Comparison of ENCODE assay signal across 13 cellular contexts in genomic region chr5:40914835-40915234, GRCh38. TPM values are rescaled to one million over a fixed set of nuclear protein-coding genes. Genes with fewer than 3 reads are reported as not detected.
A peak's percentile ranks its signal among the peaks of the same experiment; 100 is the strongest.
DNase-seq lines count a peak whose midpoint lies in the region; ATAC-seq and TF ChIP-seq lines count a peak whose summit lies in the region.
"Had no signal": no experiment of that assay in that cellular context is flagged by ENCODE, and none has a peak within 500 bp of the region (broad histone marks: within the 10 kb centered on the region; RNA-seq: fewer than 3 reads in every experiment).

No MANE protein-coding gene starts in this region.

- intact Hi-C loops in Right ventricle myocardium inferior (cut with DNase I): loop anchor here (5.0 kb wide), 1 partner anchor 347 kb away; no protein-coding TSS in a partner anchor
- intact Hi-C loops in cardiac septum (cut with DNase I): loop anchor here (5.0 kb wide), 1 partner anchor 182 kb away; no protein-coding TSS in a partner anchor
- intact Hi-C loops in lower lobe of right lung (cut with DNase I): no loop called here

- H3K27ac ChIP-seq in fibroblast of lung (ENCODE audit: insufficient read depth, low read length) (no peak overlapping the region), lower lobe of right lung (peak overlapping the region; percentile 2), foreskin keratinocyte (no peak overlapping the region)
- H3K27ac ChIP-seq: colonic mucosa, thoracic aorta had no signal

- H3K4me2 ChIP-seq in fibroblast of lung (ENCODE audit: extremely low read depth, insufficient read depth, low read length): peak overlapping the region; percentile 30

- TF ChIP-seq CTCF in fibroblast of lung (conservative IDR thresholded peaks at IDR 0.05 in 1 of 2, IDR thresholded peaks at IDR 0.05 in 1 of 2; ENCODE audit: low read depth in 1 of 2, low read length in 2 of 2): no peak
- TF ChIP-seq CTCF in lower lobe of right lung (IDR thresholded peaks at IDR 0.05): no peak
- TF ChIP-seq CTCF in foreskin keratinocyte (conservative IDR thresholded peaks at IDR 0.05): no peak

- no peaks in the 10 kb centered on the region for H3K9me3 ChIP-seq in fibroblast of lung (ENCODE audit: control insufficient read depth, insufficient read depth, low read depth, low read length)
- no peaks in the 10 kb centered on the region for H3K9me3 ChIP-seq in lower lobe of right lung
- H3K9me3 ChIP-seq: colonic mucosa, thoracic aorta had no signal

- no peak overlapping the region for H3K9ac ChIP-seq in fibroblast of lung (ENCODE audit: insufficient read depth, low read length)

- H2AFZ ChIP-seq in fibroblast of lung (ENCODE audit: low read length): peak overlapping the region; percentile 32

- H3K36me3 ChIP-seq in fibroblast of lung (ENCODE audit: control insufficient read depth, insufficient read depth, low read length) (no peaks in the 10 kb centered on the region), lower lobe of right lung (no peaks in the 10 kb centered on the region)
- H3K36me3 ChIP-seq: colonic mucosa, thoracic aorta had no signal

- no peaks in the 10 kb centered on the region for H3K4me1 ChIP-seq in fibroblast of lung (ENCODE audit: control insufficient read depth, extremely low read depth, insufficient read depth, low read length)
- H3K4me1 ChIP-seq in lower lobe of right lung: no peaks in the 10 kb centered on the region
- no peaks in the 10 kb centered on the region for H3K4me1 ChIP-seq in foreskin keratinocyte
- H3K4me1 ChIP-seq: colonic mucosa had no signal

- H3K4me3 ChIP-seq in fibroblast of lung (replicated peaks in 1 of 4; ENCODE audit: control extremely low read depth in 1 of 4, insufficient read depth in 1 of 4, low read depth in 3 of 4, low read length in 4 of 4) (peak overlapping the region in 1 of 4 experiments; percentile 50), lower lobe of right lung (peak overlapping the region; percentile 7)
- H3K4me3 ChIP-seq: colonic mucosa, thoracic aorta had no signal

- H3K79me2 ChIP-seq in fibroblast of lung (ENCODE audit: control insufficient read depth, insufficient read depth, low read length): no peaks in the 10 kb centered on the region

- DNase-seq in Right ventricle myocardium inferior (ENCODE audit: missing footprints) (no peak), cardiac septum (ENCODE audit: low spot score) (no peak), fibroblast of lung (ENCODE audit: low read depth in 2 of 2) (peak; percentile 51 to 94), lower lobe of right lung (no peak), foreskin keratinocyte (no peak)
- DNase-seq in activated T-cell treated with anti-CD3 and anti-CD28 coated beads, Interleukin-2, amount 50 U/mL, for 1 hour: no peak
- DNase-seq: activated CD4-positive, alpha-beta T cell treated with anti-CD3 and anti-CD28 coated beads, Interleukin-2, amount 10 ng/mL, durations not matched to agents 24 days and 14 days; activated gamma-delta T cell treated with Interleukin-2 at 50 U/mL for 16 hours; colonic mucosa; NCI-H1417 treated with DMSO at 0.1 percent for 48 hours had no signal

- ATAC-seq in Right ventricle myocardium inferior (peak; percentile 45), lower lobe of right lung (peak; percentile 29 to 59), GM18909 (IDR thresholded peaks at IDR 0.05; ENCODE audit: poor library complexity, unreplicated experiment) (no peak), foreskin keratinocyte (no peak), HG03520 (IDR thresholded peaks at IDR 0.05; ENCODE audit: unreplicated experiment) (no peak)

- H4K20me1 ChIP-seq in fibroblast of lung (ENCODE audit: control insufficient read depth, extremely low read depth, insufficient read depth, low read length): no peaks in the 10 kb centered on the region

- H3K27me3 ChIP-seq in fibroblast of lung (ENCODE audit: control insufficient read depth, insufficient read depth, low read length): no peaks in the 10 kb centered on the region
- no peaks in the 10 kb centered on the region for H3K27me3 ChIP-seq in lower lobe of right lung (ENCODE audit: low read depth)
- H3K27me3 ChIP-seq in foreskin keratinocyte: no peaks in the 10 kb centered on the region
- H3K27me3 ChIP-seq: colonic mucosa had no signal

RNA-seq across cellular contexts. Expression of gene C7, which starts 5.5 kb away (rescaled TPM):
- 346 TPM for total RNA-seq in Right ventricle myocardium inferior
- 84.1 TPM for total RNA-seq in cardiac septum
- under 0.01 and 11.6 TPM in 2 replicates for total RNA-seq in fibroblast of lung
- 0.36 and 1.5 TPM in 2 replicates for polyA plus RNA-seq in fibroblast of lung
- 0.31 and 0.71 TPM in 2 replicates for polyA plus RNA-seq in fibroblast of lung (2012)
- polyA minus RNA-seq in fibroblast of lung (ENCODE audit: low replicate concordance): 3.9 TPM in 1 of 2 replicates, not detected in the other
- total RNA-seq in lower lobe of right lung: 237 TPM
- not detected in 2 replicates for total RNA-seq in foreskin keratinocyte
- not detected in 2 replicates for polyA plus RNA-seq in foreskin keratinocyte
- total RNA-seq: activated CD4-positive, alpha-beta T cell treated with anti-CD3 and anti-CD28 coated beads, Interleukin-2, amount 10 ng/mL, durations not matched to agents 24 days and 14 days had no signal

Comparison
In these comparisons a context has a peak if more than half of its experiments do, and no peak if none do; other contexts are left out.
1. ATAC-seq: peak in Right ventricle myocardium inferior (single experiment) and lower lobe of right lung (2 of 2); none in GM18909 (single experiment), foreskin keratinocyte (single experiment) and HG03520 (single experiment).
2. DNase-seq: peak in fibroblast of lung (2 of 2); none in Right ventricle myocardium inferior (single experiment), cardiac septum (single experiment), lower lobe of right lung (single experiment), foreskin keratinocyte (0 of 2) and activated T-cell treated with anti-CD3 and anti-CD28 coated beads, Interleukin-2, amount 50 U/mL, for 1 hour (single experiment).